Comparison of ENCODE assay signal across 10 cellular contexts in the genomic region with DNA sequence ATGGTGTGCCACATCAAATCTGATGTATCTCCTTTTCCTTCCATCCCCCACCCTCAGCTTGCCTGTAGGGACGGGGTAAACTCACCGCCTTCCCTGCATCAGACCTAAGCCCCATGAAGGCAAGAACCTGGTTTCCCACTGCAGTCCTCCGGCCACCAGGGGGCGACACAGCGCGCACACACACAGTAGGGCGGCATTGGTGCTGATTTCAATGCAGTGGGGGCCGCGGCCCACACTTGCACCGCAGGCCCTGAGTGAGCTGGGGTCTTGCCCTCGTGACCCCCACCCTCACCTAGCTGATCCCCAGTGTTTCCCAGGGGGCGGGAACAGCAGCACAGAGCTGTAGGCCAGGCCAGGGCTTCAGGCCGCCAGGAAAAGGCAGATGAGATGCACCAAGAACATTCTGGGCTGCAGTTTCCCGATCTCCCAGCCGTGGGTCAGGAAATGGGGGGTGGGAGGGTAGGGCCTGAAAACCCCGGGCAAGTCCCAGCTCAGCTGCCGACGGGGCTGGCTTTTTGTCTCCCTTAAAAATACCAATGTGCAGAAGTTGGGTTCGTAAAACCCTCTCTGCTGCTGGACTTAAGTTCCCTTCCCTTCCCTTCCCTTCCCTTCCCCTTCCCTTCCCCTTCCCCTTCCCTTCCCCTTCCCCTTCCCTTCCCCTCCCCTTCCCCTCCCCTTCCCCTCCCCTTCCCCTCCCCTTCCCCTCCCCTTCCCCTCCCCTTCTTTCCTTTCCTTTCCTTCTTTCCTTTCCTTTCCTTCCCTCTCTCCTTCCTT. TPM values are rescaled to one million over a fixed set of nuclear protein-coding genes. Genes with fewer than 3 reads are reported as not detected.
DNase-seq lines count a peak whose midpoint lies in the region; ATAC-seq and TF ChIP-seq lines count a peak whose summit lies in the region.
"Had no signal": no experiment of that assay in that cellular context is flagged by ENCODE, and none has a peak within 500 bp of the region (broad histone marks: within the 10 kb centered on the region; RNA-seq: fewer than 3 reads in every experiment).

No MANE protein-coding gene starts in this region.

- H3K4me1 ChIP-seq in breast epithelium (no peaks in the 10 kb centered on the region), right cardiac atrium (ENCODE audit: control insufficient read depth, insufficient read depth, low read length) (peaks cover 3% of the 10 kb centered on the region), testis (peaks cover 7% of the 10 kb centered on the region)

- H3K36me3 ChIP-seq in breast epithelium: no peaks in the 10 kb centered on the region
- no peaks in the 10 kb centered on the region for H3K36me3 ChIP-seq in testis (ENCODE audit: low read depth, missing control alignments)

- WGBS in right cardiac atrium: 52% methylated on average over 19 of the region's 19 CpGs
- 30 to 49% methylated on average over 11 to 19 of the region's 19 CpGs for WGBS in testis, 2 donors

- no peak for TF ChIP-seq POLR2A in breast epithelium (IDR thresholded peaks at IDR 0.05)
- TF ChIP-seq POLR2A in testis (IDR thresholded peaks at IDR 0.05): no peak

- H3K27ac ChIP-seq in breast epithelium: no peak overlapping the region
- H3K27ac ChIP-seq in right cardiac atrium (ENCODE audit: low read length): no peak overlapping the region
- no peak overlapping the region for H3K27ac ChIP-seq in testis

- H3K4me1 Mint-ChIP-seq in MCF 10A (ENCODE audit: insufficient read depth, unreplicated experiment): no peaks in the 10 kb centered on the region
- no peaks in the 10 kb centered on the region for H3K4me1 Mint-ChIP-seq in activated CD8-positive, alpha-beta memory T cell treated with anti-CD3 and anti-CD28 coated beads, Interleukin-2, amount 10 ng/mL, durations not matched to agents 7 days and 5 days

- H3K27me3 ChIP-seq in breast epithelium: peaks cover 4 to 65% of the 10 kb centered on the region in 2 donors
- no peaks in the 10 kb centered on the region for H3K27me3 ChIP-seq in right cardiac atrium (ENCODE audit: control insufficient read depth, insufficient read depth)
- H3K27me3 ChIP-seq in testis: no peaks in the 10 kb centered on the region

- peaks cover 30% of the 10 kb centered on the region for H3K27me3 Mint-ChIP-seq in MCF 10A (ENCODE audit: insufficient read depth, unreplicated experiment)
- H3K27me3 Mint-ChIP-seq in activated CD8-positive, alpha-beta memory T cell treated with anti-CD3 and anti-CD28 coated beads, Interleukin-2, amount 10 ng/mL, durations not matched to agents 7 days and 5 days: peaks cover 18% of the 10 kb centered on the region

- ATAC-seq in activated CD8-positive, alpha-beta memory T cell treated with anti-CD3 and anti-CD28 coated beads, Interleukin-2, amount 10 ng/mL, durations not matched to agents 7 days and 5 days: no peak
- no peak for ATAC-seq in right cardiac atrium

- no peak overlapping the region for H3K27ac Mint-ChIP-seq in MCF 10A (ENCODE audit: low read depth, unreplicated experiment)
- no peak overlapping the region for H3K27ac Mint-ChIP-seq in activated CD8-positive, alpha-beta memory T cell treated with anti-CD3 and anti-CD28 coated beads, Interleukin-2, amount 10 ng/mL, durations not matched to agents 7 days and 5 days

- POLR2A ChIA-PET in MCF 10A (lab: Yijun Ruan, JAX): interaction anchor here (1.4 kb wide), 1 partner anchor 11 kb away, joined by 5 read pairs; no protein-coding TSS in a partner anchor

- H3K9me3 ChIP-seq in breast epithelium (no peaks in the 10 kb centered on the region), right cardiac atrium (ENCODE audit: control insufficient read depth, low read length) (no peaks in the 10 kb centered on the region), testis (no peaks in the 10 kb centered on the region)

- CTCF ChIA-PET in MCF 10A (lab: Yijun Ruan, JAX): interaction anchor here (0.6 to 0.7 kb wide), 2 partner anchors 31 to 154 kb away, joined by 3 to 5 read pairs; no protein-coding TSS in a partner anchor
- CTCF ChIA-PET in activated CD8-positive, alpha-beta memory T cell treated with anti-CD3 and anti-CD28 coated beads, Interleukin-2, amount 10 ng/mL, durations not matched to agents 7 days and 5 days (lab: Charles Lee): interaction anchor here (0.7 to 1.7 kb wide), 5 partner anchors 13 to 153 kb away, joined by 3 to 7 read pairs (median 3); no protein-coding TSS in a partner anchor

- intact Hi-C loops in MCF 10A (cut with micrococcal nuclease): no loop called here
- intact Hi-C loops in breast epithelium (cut with DNase I; ENCODE audit: low total_unique reads): no loop called here
- intact Hi-C loops in right cardiac atrium (cut with DNase I): loop anchor here in 2 of 4 donors (5.0 to 10.0 kb wide), 2 partner anchors 85 to 123 kb away; no protein-coding TSS in a partner anchor
- intact Hi-C loops in testis (cut with DNase I; ENCODE audit: low total_unique reads): no loop called here

- H3K36me3 Mint-ChIP-seq in MCF 10A (ENCODE audit: insufficient read depth, unreplicated experiment): peaks cover 6% of the 10 kb centered on the region
- no peaks in the 10 kb centered on the region for H3K36me3 Mint-ChIP-seq in activated CD8-positive, alpha-beta memory T cell treated with anti-CD3 and anti-CD28 coated beads, Interleukin-2, amount 10 ng/mL, durations not matched to agents 7 days and 5 days

- BruUV-seq in MCF 10A (replicated peaks; lab: Mats Ljungman, UMichigan): no TSS peak

- DNase-seq in MCF 10A (ENCODE audit: unreplicated experiment): no peak
- DNase-seq in breast epithelium (ENCODE audit: low spot score in 2 of 2): no peak
- peak; percentile 45 for DNase-seq in activated CD8-positive, alpha-beta memory T cell treated with anti-CD3 and anti-CD28 coated beads, Interleukin-2, amount 10 ng/mL, durations not matched to agents 7 days and 5 days
- DNase-seq in right cardiac atrium: peak in 2 of 3 donors; percentile 6 to 55
- DNase-seq in testis: peak; percentile 74
- no peak for DNase-seq in NCI-H187 treated with DMSO at 0.1 percent for 48 hours (lab: John Stamatoyannopoulos, UW)
- DNase-seq in midbrain (lab: John Stamatoyannopoulos, UW): no peak
- DNase-seq in HuH-7 (ENCODE audit: low spot score): no peak
- DNase-seq: EL, Kasumi-1 had no signal

- no peaks in the 10 kb centered on the region for H3K9me3 Mint-ChIP-seq in MCF 10A (ENCODE audit: unreplicated experiment)
- peaks cover 3% of the 10 kb centered on the region for H3K9me3 Mint-ChIP-seq in activated CD8-positive, alpha-beta memory T cell treated with anti-CD3 and anti-CD28 coated beads, Interleukin-2, amount 10 ng/mL, durations not matched to agents 7 days and 5 days (ENCODE audit: low read depth)

- peak; percentile 34 for TF ChIP-seq CTCF in MCF 10A (IDR thresholded peaks at IDR 0.05; ENCODE audit: unreplicated experiment)
- TF ChIP-seq CTCF in breast epithelium (IDR thresholded peaks at IDR 0.05): no peak
- TF ChIP-seq CTCF in testis (IDR thresholded peaks at IDR 0.05): peak; percentile 30 to 68 (median 60)

- H3K4me3 ChIP-seq in breast epithelium (no peak overlapping the region), right cardiac atrium (ENCODE audit: low read length) (no peak overlapping the region), testis (no peak overlapping the region)

- H3K4me3 Mint-ChIP-seq in MCF 10A (ENCODE audit: unreplicated experiment): no peak overlapping the region
- H3K4me3 Mint-ChIP-seq in activated CD8-positive, alpha-beta memory T cell treated with anti-CD3 and anti-CD28 coated beads, Interleukin-2, amount 10 ng/mL, durations not matched to agents 7 days and 5 days: no peak overlapping the region

RNA-seq across cellular contexts. Expression of gene FAM163B, which starts 19.5 kb away (rescaled TPM):
- total RNA-seq in MCF 10A (2022) (not detected in 2 replicates), breast epithelium (not detected), right cardiac atrium (1 to 10 TPM; 1.2 to 5.4 (median 1.4) TPM), testis (1 to 10 TPM; 2.8 to 3.8 TPM)
- not detected for total RNA-seq in activated CD8-positive, alpha-beta memory T cell treated with anti-CD3 and anti-CD28 coated beads, Interleukin-2, amount 10 ng/mL, durations not matched to agents 7 days and 5 days
- polyA plus RNA-seq in right cardiac atrium (2.0 TPM), testis (ENCODE audit: insufficient read depth, low read depth, low replicate concordance) (2.2 TPM)

RNA-seq across cellular contexts. Expression of gene DBH, which starts 46.5 kb away (rescaled TPM):
- total RNA-seq in MCF 10A (2022) (not detected in 2 replicates), breast epithelium (not detected), right cardiac atrium (under 1 TPM in 2 of 4 donors, not detected in 2; 0.09 to 0.14 TPM), testis (under 1 TPM in 1 of 2 donors, not detected in 1; 0.06 TPM)
- not detected for total RNA-seq in activated CD8-positive, alpha-beta memory T cell treated with anti-CD3 and anti-CD28 coated beads, Interleukin-2, amount 10 ng/mL, durations not matched to agents 7 days and 5 days
- polyA plus RNA-seq in right cardiac atrium (0.05 TPM), testis (ENCODE audit: insufficient read depth, low read depth, low replicate concordance) (not detected)

RNA-seq across cellular contexts. Expression of gene ADAMTSL2, which starts 55.1 kb away (rescaled TPM):
- total RNA-seq in MCF 10A (2022) (not detected in 2 replicates), breast epithelium (under 1 TPM; 0.33 to 0.80 (median 0.44) TPM), right cardiac atrium (10 to 100 TPM; 30.3 to 90.2 (median 47.1) TPM), testis (10 to 100 TPM in 1 of 2 donors, 1 to 10 TPM in 1; 9.4 to 11.1 TPM)
- total RNA-seq in activated CD8-positive, alpha-beta memory T cell treated with anti-CD3 and anti-CD28 coated beads, Interleukin-2, amount 10 ng/mL, durations not matched to agents 7 days and 5 days: not detected
- polyA plus RNA-seq in right cardiac atrium (37.3 TPM), testis (ENCODE audit: insufficient read depth, low read depth, low replicate concordance) (3.8 TPM)

Comparison
In these comparisons a context has a peak if more than half of its experiments do, and no peak if none do; other contexts are left out.
1. CTCF ChIP-seq: peak in MCF 10A (single experiment) and testis (3 of 3); none in breast epithelium (0 of 3).
2. DNase-seq: peak in activated CD8-positive, alpha-beta memory T cell treated with anti-CD3 and anti-CD28 coated beads, Interleukin-2, amount 10 ng/mL, durations not matched to agents 7 days and 5 days (single experiment), right cardiac atrium (2 of 3) and testis (single experiment); none in MCF 10A (single experiment), breast epithelium (0 of 2), NCI-H187 treated with DMSO at 0.1 percent for 48 hours (single experiment), midbrain (single experiment) and HuH-7 (single experiment).
3. RNA of gene ADAMTSL2, which starts 55.1 kb away (total RNA-seq): 30.3 to 90.2 TPM in right cardiac atrium and 9.4 to 11.1 TPM in testis; 0.33 to 0.80 TPM in breast epithelium, not detected in MCF 10A and not detected in activated CD8-positive, alpha-beta memory T cell treated with anti-CD3 and anti-CD28 coated beads, Interleukin-2, amount 10 ng/mL, durations not matched to agents 7 days and 5 days; every median in the first group is over 4 times any median in the second.